In genomic region chr10:4522296-4523000, GRCh38 we compare ENCODE assay signal across 19 cellular contexts.
A peak's percentile ranks its signal among the peaks of the same experiment; 100 is the strongest.
DNase-seq lines count a peak whose midpoint lies in the region; ATAC-seq, FAIRE-seq and TF ChIP-seq lines count a peak whose summit lies in the region.
"Had no signal": no experiment of that assay in that cellular context is flagged by ENCODE, and none has a peak within 500 bp of the region (broad histone marks: within the 10 kb centered on the region; RNA-seq: fewer than 3 reads in every experiment).

No MANE protein-coding gene starts in this region.

- no peak overlapping the region for H3K9ac ChIP-seq in BLaER1

- H3K4me1 ChIP-seq in BLaER1 (peaks cover 28% of the 10 kb centered on the region), suprapubic skin (peaks cover 12% of the 10 kb centered on the region)

- H3K4me3 ChIP-seq in BLaER1 (peak overlapping the region; percentile 5; the same call in 1 of the 2 replicates), suprapubic skin (no peak overlapping the region)
- H3K4me3 ChIP-seq: heart right ventricle had no signal

- H3K27ac ChIP-seq in BLaER1 (no peak overlapping the region), suprapubic skin (no peak overlapping the region)
- H3K27ac ChIP-seq: heart right ventricle had no signal

- ATAC-seq in HG02623 (IDR thresholded peaks at IDR 0.05; ENCODE audit: unreplicated experiment) (peak; percentile 88), HG03354 (IDR thresholded peaks at IDR 0.05; ENCODE audit: poor library complexity, severe bottlenecking, unreplicated experiment) (peak; percentile 84)
- ATAC-seq: activated T-helper 17 cell treated with anti-CD3 and anti-CD28 coated beads, Interleukin-2, amount 50 U/mL, for 72 hours; heart right ventricle had no signal

- no peaks in the 10 kb centered on the region for H3K36me3 ChIP-seq in BLaER1
- no peaks in the 10 kb centered on the region for H3K36me3 ChIP-seq in suprapubic skin
- H3K36me3 ChIP-seq: heart right ventricle had no signal

- no peaks in the 10 kb centered on the region for H4K20me1 ChIP-seq in BLaER1

- DNase-seq in GM19239 (ENCODE audit: insufficient read length, low spot score) (no peak), KBM-7 (no peak), suprapubic skin (ENCODE audit: low spot score in 2 of 2) (no peak), NCI-H146 (lab: John Stamatoyannopoulos, UW) (no peak)
- DNase-seq in stimulated activated CD4-positive, alpha-beta T cell treated with anti-CD3 and anti-CD28 coated beads, Interleukin-15, amount 100 ng/mL, for 24 hours = no peak
- DNase-seq: 8988T; activated B cell treated with CpG ODN at 0.5 μM for 24 hours; heart right ventricle; mammary epithelial cell; NCI-H1436; NCI-H69; occipital lobe; stimulated activated naive CD4-positive, alpha-beta T cell treated with Interleukin-2 at 50 U/mL for 16 hours had no signal

- H3K4me2 ChIP-seq in BLaER1 = peak overlapping the region; percentile 76

- in situ Hi-C loops in KBM-7 (cut with MboI; ENCODE audit: low pct_unique_long_range_greater_than_20kb, low sequenced_read_pairs) = no loop called here

- TF ChIP-seq POLR2A in suprapubic skin (IDR thresholded peaks at IDR 0.05) = no peak

- H3K9me3 ChIP-seq in BLaER1 (no peaks in the 10 kb centered on the region), suprapubic skin (no peaks in the 10 kb centered on the region)
- H3K9me3 ChIP-seq: heart right ventricle had no signal

- FAIRE-seq in GM19239 (lab: Jason Lieb, UNC) = peak; percentile 74
- FAIRE-seq: bronchial epithelial cell, HTR-8/SVneo had no signal

- no peak for TF ChIP-seq CTCF in suprapubic skin (IDR thresholded peaks at IDR 0.05)

- no peak for TF ChIP-seq EP300 in suprapubic skin (IDR thresholded peaks at IDR 0.05)

- no peaks in the 10 kb centered on the region for H3K27me3 ChIP-seq in BLaER1
- H3K27me3 ChIP-seq in suprapubic skin = no peaks in the 10 kb centered on the region
- H3K27me3 ChIP-seq: heart right ventricle had no signal

- 96% methylated on average over 8 of the region's 8 CpGs for WGBS in suprapubic skin
